ENCODE assay signal across 9 cellular contexts in genomic region chr19:18762125-18763023, GRCh38. TPM values are rescaled to one million over a fixed set of nuclear protein-coding genes. Genes with fewer than 3 reads are reported as not detected.
A peak's percentile ranks its signal among the peaks of the same experiment; 100 is the strongest.
DNase-seq lines count a peak whose midpoint lies in the region; ATAC-seq and TF ChIP-seq lines count a peak whose summit lies in the region.
"Had no signal": no experiment of that assay in that cellular context is flagged by ENCODE, and none has a peak within 500 bp of the region (broad histone marks: within the 10 kb centered on the region; RNA-seq: fewer than 3 reads in every experiment).

No MANE protein-coding gene starts in this region.

- intact Hi-C loops in lower lobe of right lung (cut with DNase I): no loop called here

- DNase-seq in A172 (ENCODE audit: low spot score) (peak; percentile 59), NCI-H2081 (lab: John Stamatoyannopoulos, UW) (peak; percentile 87 to 93), cerebellar cortex (ENCODE audit: low spot score) (peak; percentile 97), lower lobe of right lung (peak; percentile 92), EL (no peak)
- DNase-seq in activated CD4-positive, alpha-beta T cell treated with anti-CD3 and anti-CD28 coated beads, Interleukin-2, amount 50 U/mL, for 1 hour: no peak
- DNase-seq: AML-193 had no signal

- no peak for TF ChIP-seq CTCF in lower lobe of right lung (IDR thresholded peaks at IDR 0.05)

- H3K36me3 ChIP-seq in lower lobe of right lung: no peaks in the 10 kb centered on the region

- peak overlapping the region; percentile 55 for H3K27ac ChIP-seq in lower lobe of right lung

- peak; percentile 91 to 92 for ATAC-seq in lower lobe of right lung
- no peak for ATAC-seq in HG03432 (IDR thresholded peaks at IDR 0.05; ENCODE audit: unreplicated experiment)
- ATAC-seq in HG03469 (IDR thresholded peaks at IDR 0.05; ENCODE audit: unreplicated experiment): no peak

- H3K4me3 ChIP-seq in lower lobe of right lung: peak overlapping the region; percentile 17

- peaks cover 34% of the 10 kb centered on the region for H3K4me1 ChIP-seq in lower lobe of right lung

- H3K9me3 ChIP-seq in lower lobe of right lung: no peaks in the 10 kb centered on the region

- no peaks in the 10 kb centered on the region for H3K27me3 ChIP-seq in lower lobe of right lung (ENCODE audit: low read depth)

RNA-seq across cellular contexts. Expression of gene COMP, which starts 28.7 kb away (rescaled TPM):
- not detected in 2 replicates for total RNA-seq in A172 (2014; rRNA removed; shearing (Covaris generic))
- total RNA-seq in lower lobe of right lung: 2.3 TPM

Comparison
In these comparisons a context has a peak if more than half of its experiments do, and no peak if none do; other contexts are left out.
1. DNase-seq: peak in A172 (single experiment), NCI-H2081 (2 of 2), cerebellar cortex (single experiment) and lower lobe of right lung (single experiment); none in activated CD4-positive, alpha-beta T cell treated with anti-CD3 and anti-CD28 coated beads, Interleukin-2, amount 50 U/mL, for 1 hour (single experiment) and EL (single experiment).
2. ATAC-seq: peak in lower lobe of right lung (2 of 2); none in HG03432 (single experiment) and HG03469 (single experiment).